In genomic region chr17:80752369-80752705, GRCh38 we compare ENCODE assay signal across 10 cellular contexts.
DNase-seq lines count a peak whose midpoint lies in the region; ATAC-seq, FAIRE-seq and TF ChIP-seq lines count a peak whose summit lies in the region.
"Had no signal": no experiment of that assay in that cellular context is flagged by ENCODE, and none has a peak within 500 bp of the region (broad histone marks: within the 10 kb centered on the region; RNA-seq: fewer than 3 reads in every experiment).

No MANE protein-coding gene starts in this region.

- H3K27me3 Mint-ChIP-seq in activated CD8-positive, alpha-beta memory T cell treated with anti-CD3 and anti-CD28 coated beads, Interleukin-2, amount 10 ng/mL, durations not matched to agents 7 days and 5 days, result no peaks in the 10 kb centered on the region
- no peaks in the 10 kb centered on the region for H3K27me3 Mint-ChIP-seq in activated T-helper 1 cell treated with anti-CD3 and anti-CD28 coated beads, Interleukin-12 subunit alpha, Interleukin-12 subunit beta, Interleukin-2, Interleukin-4 antibody, amounts not matched to agents 30 ng/mL and 10 ng/mL and 1 ng/mL, durations not matched to agents 14 hours and 24 hours and 36 hours (ENCODE audit: insufficient read depth)

- no peak for FAIRE-seq in H54 (lab: Jason Lieb, UNC)

- H3K4me3 Mint-ChIP-seq in activated CD8-positive, alpha-beta memory T cell treated with anti-CD3 and anti-CD28 coated beads, Interleukin-2, amount 10 ng/mL, durations not matched to agents 7 days and 5 days, result no peak overlapping the region
- peak overlapping the region; percentile 63 for H3K4me3 Mint-ChIP-seq in activated T-helper 1 cell treated with anti-CD3 and anti-CD28 coated beads, Interleukin-12 subunit alpha, Interleukin-12 subunit beta, Interleukin-2, Interleukin-4 antibody, amounts not matched to agents 30 ng/mL and 10 ng/mL and 1 ng/mL, durations not matched to agents 14 hours and 24 hours and 36 hours

- H3K9me3 Mint-ChIP-seq in activated CD8-positive, alpha-beta memory T cell treated with anti-CD3 and anti-CD28 coated beads, Interleukin-2, amount 10 ng/mL, durations not matched to agents 7 days and 5 days (ENCODE audit: low read depth), result no peaks in the 10 kb centered on the region
- no peaks in the 10 kb centered on the region for H3K9me3 Mint-ChIP-seq in activated T-helper 1 cell treated with anti-CD3 and anti-CD28 coated beads, Interleukin-12 subunit alpha, Interleukin-12 subunit beta, Interleukin-2, Interleukin-4 antibody, amounts not matched to agents 30 ng/mL and 10 ng/mL and 1 ng/mL, durations not matched to agents 14 hours and 24 hours and 36 hours

- CTCF ChIA-PET in activated CD8-positive, alpha-beta memory T cell treated with anti-CD3 and anti-CD28 coated beads, Interleukin-2, amount 10 ng/mL, durations not matched to agents 7 days and 5 days (lab: Charles Lee), result interaction anchor here (1.0 kb wide), 1 partner anchor 177 kb away, joined by 3 read pairs; no protein-coding TSS in a partner anchor

- ATAC-seq in activated CD8-positive, alpha-beta memory T cell treated with anti-CD3 and anti-CD28 coated beads, Interleukin-2, amount 10 ng/mL, durations not matched to agents 7 days and 5 days, result no peak
- no peak for ATAC-seq in GM21423 (IDR thresholded peaks at IDR 0.05; ENCODE audit: unreplicated experiment)

- no peaks in the 10 kb centered on the region for H3K27me3 ChIP-seq in layer of hippocampus (ENCODE audit: control insufficient read depth, insufficient read depth, low read length)

- intact Hi-C loops in activated T-helper 1 cell treated with anti-CD3 and anti-CD28 coated beads, Interleukin-12 subunit alpha, Interleukin-12 subunit beta, Interleukin-2, Interleukin-4 antibody, amounts not matched to agents 30 ng/mL and 10 ng/mL and 1 ng/mL, durations not matched to agents 14 hours and 24 hours and 36 hours (cut with micrococcal nuclease), result no loop called here

- H3K27ac ChIP-seq in layer of hippocampus (ENCODE audit: low read depth, low read length) (peak overlapping the region; percentile 78), substantia nigra (ENCODE audit: low read depth, low read length, poor library complexity, severe bottlenecking) (peak overlapping the region; percentile 99)

- H3K27ac Mint-ChIP-seq in activated CD8-positive, alpha-beta memory T cell treated with anti-CD3 and anti-CD28 coated beads, Interleukin-2, amount 10 ng/mL, durations not matched to agents 7 days and 5 days, result peak overlapping the region; percentile 58
- peak overlapping the region; percentile 70 for H3K27ac Mint-ChIP-seq in activated T-helper 1 cell treated with anti-CD3 and anti-CD28 coated beads, Interleukin-12 subunit alpha, Interleukin-12 subunit beta, Interleukin-2, Interleukin-4 antibody, amounts not matched to agents 30 ng/mL and 10 ng/mL and 1 ng/mL, durations not matched to agents 14 hours and 24 hours and 36 hours

- no peak for DNase-seq in activated CD8-positive, alpha-beta memory T cell treated with anti-CD3 and anti-CD28 coated beads, Interleukin-2, amount 10 ng/mL, durations not matched to agents 7 days and 5 days
- no peak for DNase-seq in activated CD8-positive, alpha-beta memory T cell treated with anti-CD3 and anti-CD28 coated beads for 24 hours
- no peak for DNase-seq in activated T-helper 1 cell treated with anti-CD3 and anti-CD28 coated beads, Interleukin-12 subunit alpha, Interleukin-12 subunit beta, Interleukin-2, Interleukin-4 antibody, amounts not matched to agents 30 ng/mL and 10 ng/mL and 1 ng/mL, durations not matched to agents 14 hours and 24 hours and 36 hours (ENCODE audit: low spot score)
- no peak for DNase-seq in substantia nigra (lab: John Stamatoyannopoulos, UW)
- DNase-seq in NCI-H2029 treated with DMSO at 0.1 percent for 48 hours (lab: John Stamatoyannopoulos, UW), result no peak
- no peak for DNase-seq in H54 (ENCODE audit: insufficient read length, low spot score)
- DNase-seq: amniotic stem cell, DMS153 had no signal

- peaks cover 28% of the 10 kb centered on the region for H3K36me3 Mint-ChIP-seq in activated CD8-positive, alpha-beta memory T cell treated with anti-CD3 and anti-CD28 coated beads, Interleukin-2, amount 10 ng/mL, durations not matched to agents 7 days and 5 days
- H3K36me3 Mint-ChIP-seq in activated T-helper 1 cell treated with anti-CD3 and anti-CD28 coated beads, Interleukin-12 subunit alpha, Interleukin-12 subunit beta, Interleukin-2, Interleukin-4 antibody, amounts not matched to agents 30 ng/mL and 10 ng/mL and 1 ng/mL, durations not matched to agents 14 hours and 24 hours and 36 hours (ENCODE audit: low read depth), result peaks cover 45% of the 10 kb centered on the region

- no peak for TF ChIP-seq POLR2A in H54 (IDR thresholded peaks at IDR 0.05; ENCODE audit: low read depth, low read length)

- H3K4me1 Mint-ChIP-seq in activated CD8-positive, alpha-beta memory T cell treated with anti-CD3 and anti-CD28 coated beads, Interleukin-2, amount 10 ng/mL, durations not matched to agents 7 days and 5 days, result peaks cover 29% of the 10 kb centered on the region
- peaks cover 63% of the 10 kb centered on the region for H3K4me1 Mint-ChIP-seq in activated T-helper 1 cell treated with anti-CD3 and anti-CD28 coated beads, Interleukin-12 subunit alpha, Interleukin-12 subunit beta, Interleukin-2, Interleukin-4 antibody, amounts not matched to agents 30 ng/mL and 10 ng/mL and 1 ng/mL, durations not matched to agents 14 hours and 24 hours and 36 hours (ENCODE audit: low read depth)
